ENCODE assay signal across 11 cellular contexts in genomic region chr11:12160231-12160630, GRCh38. TPM values are rescaled to one million over a fixed set of nuclear protein-coding genes. Genes with fewer than 3 reads are reported as not detected.
A peak's percentile ranks its signal among the peaks of the same experiment; 100 is the strongest.
DNase-seq lines count a peak whose midpoint lies in the region; ATAC-seq and TF ChIP-seq lines count a peak whose summit lies in the region.
"Had no signal": no experiment of that assay in that cellular context is flagged by ENCODE, and none has a peak within 500 bp of the region (broad histone marks: within the 10 kb centered on the region; RNA-seq: fewer than 3 reads in every experiment).

No MANE protein-coding gene starts in this region.

- DNase-seq in heart left ventricle = no peak
- DNase-seq in Right ventricle myocardium superior = no peak
- no peak for DNase-seq in osteoblast (ENCODE audit: insufficient read length, low spot score, missing footprints)
- DNase-seq in uterus = peak in 1 of 2 donors; percentile 14
- no peak for DNase-seq in H4 (ENCODE audit: low spot score)
- DNase-seq in DMS 273 (lab: John Stamatoyannopoulos, UW; ENCODE audit: unreplicated experiment) = no peak
- DNase-seq in NCI-H187 treated with DMSO at 0.1 percent for 48 hours (lab: John Stamatoyannopoulos, UW) = no peak
- DNase-seq: activated naive CD8-positive, alpha-beta T cell treated with anti-CD3 and anti-CD28 coated beads for 36 hours had no signal

- TF ChIP-seq CTCF in heart left ventricle (IDR thresholded peaks at IDR 0.05) (no peak), osteoblast (IDR thresholded peaks at IDR 0.05; ENCODE audit: extremely low read depth, low read depth, low read length) (no peak), uterus (IDR thresholded peaks at IDR 0.05) (no peak)

- H3K27ac ChIP-seq in heart left ventricle (peak overlapping the region; percentile 66 to 96 (median 86)), osteoblast (ENCODE audit: low read depth, low read length) (peak overlapping the region; percentile 97), uterus (peak overlapping the region; percentile 84 to 88)
- H3K27ac ChIP-seq: KMS-11 had no signal

- TF ChIP-seq POLR2A in heart left ventricle (IDR thresholded peaks at IDR 0.05) = no peak
- TF ChIP-seq POLR2A in uterus (IDR thresholded peaks at IDR 0.05) = no peak

- H3K27me3 ChIP-seq in heart left ventricle (no peaks in the 10 kb centered on the region), osteoblast (ENCODE audit: insufficient read depth, low read length) (no peaks in the 10 kb centered on the region), uterus (no peaks in the 10 kb centered on the region)

- peak overlapping the region; percentile 37 for H3K4me3 Mint-ChIP-seq in dendritic cell treated with granulocyte-macrophage colony-stimulating factor and Interleukin-4, amounts not matched to agents 40 ng/mL and 50 ng/mL, for 4 days
- H3K4me3 Mint-ChIP-seq: activated naive CD8-positive, alpha-beta T cell treated with anti-CD3 and anti-CD28 coated beads for 36 hours had no signal

- H3K4me1 ChIP-seq in heart left ventricle (peaks cover 3 to 94% (median 77%) of the 10 kb centered on the region in 12 donors), osteoblast (ENCODE audit: insufficient read depth, low read length) (peaks cover 95% of the 10 kb centered on the region), uterus (peaks cover 25 to 28% of the 10 kb centered on the region in 2 donors)

- H3K79me2 ChIP-seq in osteoblast (ENCODE audit: insufficient read depth, low read length) = peaks cover 70% of the 10 kb centered on the region

- peaks cover 35% of the 10 kb centered on the region for H3K36me3 Mint-ChIP-seq in dendritic cell treated with granulocyte-macrophage colony-stimulating factor and Interleukin-4, amounts not matched to agents 40 ng/mL and 50 ng/mL, for 4 days (ENCODE audit: low read depth)

- no peaks in the 10 kb centered on the region for H4K20me1 ChIP-seq in osteoblast (ENCODE audit: insufficient read depth, low read length)

- H3K4me2 ChIP-seq in osteoblast (ENCODE audit: insufficient read depth, low read length) = peak overlapping the region; percentile 40
- H3K4me2 ChIP-seq: KMS-11 had no signal

- no peaks in the 10 kb centered on the region for H3K9me3 Mint-ChIP-seq in dendritic cell treated with granulocyte-macrophage colony-stimulating factor and Interleukin-4, amounts not matched to agents 40 ng/mL and 50 ng/mL, for 4 days
- H3K9me3 Mint-ChIP-seq: activated naive CD8-positive, alpha-beta T cell treated with anti-CD3 and anti-CD28 coated beads for 36 hours had no signal

- intact Hi-C loops in heart left ventricle (cut with DNase I) = loop anchor here in 5 of 10 donors (5.0 to 10.0 kb wide), 5 partner anchors 43 to 77 kb away; no protein-coding TSS in a partner anchor
- intact Hi-C loops in Right ventricle myocardium superior (cut with DNase I) = loop anchor here (10.0 kb wide), 1 partner anchor 65 kb away; no protein-coding TSS in a partner anchor
- intact Hi-C loops in dendritic cell treated with granulocyte-macrophage colony-stimulating factor and Interleukin-4, amounts not matched to agents 40 ng/mL and 50 ng/mL, for 4 days (cut with micrococcal nuclease) = no loop called here
- intact Hi-C loops in uterus (cut with DNase I; ENCODE audit: low total_unique reads) = no loop called here

- no peak overlapping the region for H2AFZ ChIP-seq in osteoblast (ENCODE audit: low read length)

- H3K27ac Mint-ChIP-seq in dendritic cell treated with granulocyte-macrophage colony-stimulating factor and Interleukin-4, amounts not matched to agents 40 ng/mL and 50 ng/mL, for 4 days = peak overlapping the region; percentile 90
- H3K27ac Mint-ChIP-seq: activated naive CD8-positive, alpha-beta T cell treated with anti-CD3 and anti-CD28 coated beads for 36 hours had no signal

- peaks cover 71% of the 10 kb centered on the region for H3K4me1 Mint-ChIP-seq in dendritic cell treated with granulocyte-macrophage colony-stimulating factor and Interleukin-4, amounts not matched to agents 40 ng/mL and 50 ng/mL, for 4 days (ENCODE audit: low read depth)

- 92 to 94% (median 94%) methylated on average over 6 of the region's 6 CpGs for WGBS in heart left ventricle, 4 donors

- ATAC-seq in heart left ventricle (no peak), Right ventricle myocardium superior (ENCODE audit: poor library complexity) (no peak)
- ATAC-seq: activated CD4-positive, CD25-positive, alpha-beta regulatory T cell treated with anti-CD3 and anti-CD28 coated beads, Interleukin-2, amount 50 U/mL, for 24 hours had no signal

- H3K9me3 ChIP-seq in heart left ventricle (no peaks in the 10 kb centered on the region), osteoblast (ENCODE audit: low read depth, low read length) (no peaks in the 10 kb centered on the region), uterus (no peaks in the 10 kb centered on the region)

- H3K27me3 Mint-ChIP-seq in dendritic cell treated with granulocyte-macrophage colony-stimulating factor and Interleukin-4, amounts not matched to agents 40 ng/mL and 50 ng/mL, for 4 days = no peaks in the 10 kb centered on the region
- H3K27me3 Mint-ChIP-seq: activated naive CD8-positive, alpha-beta T cell treated with anti-CD3 and anti-CD28 coated beads for 36 hours had no signal

- H3K4me3 ChIP-seq in heart left ventricle (no peak overlapping the region), osteoblast (ENCODE audit: insufficient read depth, low read length) (no peak overlapping the region), uterus (no peak overlapping the region)

- H3K36me3 ChIP-seq in heart left ventricle (peaks cover 0 to 32% (median 24%) of the 10 kb centered on the region in 9 donors), osteoblast (ENCODE audit: insufficient read depth, low read length) (peaks cover 64% of the 10 kb centered on the region), uterus (no peaks in the 10 kb centered on the region)

RNA-seq across cellular contexts. Expression of gene MICAL2, which starts 49.8 kb away (rescaled TPM):
- 100 to 1,000 TPM in 2 of 9 donors, 10 to 100 TPM in 7; 48.2 to 110 (median 87.8) TPM for total RNA-seq in heart left ventricle
- 10 to 100 TPM; 37.6 to 86.4 TPM for polyA plus RNA-seq in heart left ventricle
- total RNA-seq in Right ventricle myocardium superior = 34.8 TPM
- 109 and 156 TPM in 2 replicates for total RNA-seq in osteoblast
- total RNA-seq in uterus = 100 to 1,000 TPM in 1 of 4 donors, 10 to 100 TPM in 3; 29.6 to 139 (median 53.1) TPM
- total RNA-seq in H4 (2014; rRNA removed; shearing (Covaris generic)) = 52.1 and 53.4 TPM in 2 replicates
